12 cellular contexts compared by ENCODE assay signal in the genomic region with DNA sequence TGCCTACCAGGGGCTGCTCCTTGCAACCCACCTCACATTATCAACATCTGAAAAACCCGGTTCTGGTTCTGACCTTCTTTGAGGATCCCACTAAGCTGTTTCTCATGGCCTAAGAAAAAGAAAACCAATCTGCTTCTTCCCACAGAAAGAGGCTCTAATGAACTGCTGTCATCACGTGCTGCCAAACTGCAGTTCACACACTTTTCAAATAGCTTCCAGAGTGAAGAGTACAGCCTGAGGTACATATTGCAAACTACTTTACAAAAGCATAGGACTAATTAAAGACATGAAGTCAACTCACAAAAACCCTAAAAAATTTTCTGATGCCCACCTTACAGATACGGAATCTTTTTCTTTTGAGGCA. TPM values are rescaled to one million over a fixed set of nuclear protein-coding genes. Genes with fewer than 3 reads are reported as not detected.
DNase-seq lines count a peak whose midpoint lies in the region; ATAC-seq and TF ChIP-seq lines count a peak whose summit lies in the region.
"Had no signal": no experiment of that assay in that cellular context is flagged by ENCODE, and none has a peak within 500 bp of the region (broad histone marks: within the 10 kb centered on the region; RNA-seq: fewer than 3 reads in every experiment).

No MANE protein-coding gene starts in this region.

- peak; percentile 22 for DNase-seq in activated CD4-positive, alpha-beta T cell treated with anti-CD3 and anti-CD28 coated beads, Interleukin-2, amount 10 ng/mL, durations not matched to agents 7 days and 5 days
- no peak for DNase-seq in activated CD4-positive, alpha-beta T cell treated with anti-CD3 and anti-CD28 coated beads, Interleukin-2, amount 50 U/mL, for 48 hours
- no peak for DNase-seq in activated T-helper 2 cell treated with anti-CD3 and anti-CD28 coated beads, Interferon-gamma antibody, Interleukin-2, Interleukin-4, amounts not matched to agents 10 μg/mL and 5 μg/mL and 100 μg/mL, durations not matched to agents 14 hours and 24 hours and 36 hours (ENCODE audit: low spot score)
- DNase-seq in stimulated activated naive B cell treated with anti-CD40 and anti-IgM and Interleukin-4, amounts not matched to agents 10 μg/mL and 1 μg/mL and 100 μg/mL, for 72 hours, result no peak
- DNase-seq in progenitor cell of endocrine pancreas (ENCODE audit: low spot score, unreplicated experiment) (no peak), right atrium auricular region (ENCODE audit: low spot score) (no peak), KBM-7 (no peak)
- DNase-seq: amygdala, GF-D8, kidney glomerular epithelial cell had no signal

- peaks cover 81% of the 10 kb centered on the region for H3K4me1 Mint-ChIP-seq in activated CD4-positive, alpha-beta T cell treated with anti-CD3 and anti-CD28 coated beads, Interleukin-2, amount 10 ng/mL, durations not matched to agents 7 days and 5 days
- peaks cover 74% of the 10 kb centered on the region for H3K4me1 Mint-ChIP-seq in activated T-helper 2 cell treated with anti-CD3 and anti-CD28 coated beads, Interferon-gamma antibody, Interleukin-2, Interleukin-4, amounts not matched to agents 10 μg/mL and 5 μg/mL and 100 μg/mL, durations not matched to agents 14 hours and 24 hours and 36 hours (ENCODE audit: low read depth)
- peaks cover 21 to 42% of the 10 kb centered on the region in 2 donors for H3K4me1 Mint-ChIP-seq in stimulated activated naive B cell treated with anti-CD40 and anti-IgM and Interleukin-4, amounts not matched to agents 10 μg/mL and 1 μg/mL and 100 μg/mL, for 72 hours
- no peaks in the 10 kb centered on the region for H3K4me1 Mint-ChIP-seq in progenitor cell of endocrine pancreas (ENCODE audit: low read depth)

- H3K4me3 ChIP-seq in right atrium auricular region, result no peak overlapping the region

- peaks cover 51% of the 10 kb centered on the region for H3K36me3 Mint-ChIP-seq in activated CD4-positive, alpha-beta T cell treated with anti-CD3 and anti-CD28 coated beads, Interleukin-2, amount 10 ng/mL, durations not matched to agents 7 days and 5 days (ENCODE audit: low read depth)
- H3K36me3 Mint-ChIP-seq in activated T-helper 2 cell treated with anti-CD3 and anti-CD28 coated beads, Interferon-gamma antibody, Interleukin-2, Interleukin-4, amounts not matched to agents 10 μg/mL and 5 μg/mL and 100 μg/mL, durations not matched to agents 14 hours and 24 hours and 36 hours (ENCODE audit: low read depth), result peaks cover 45% of the 10 kb centered on the region
- peaks cover 20 to 21% of the 10 kb centered on the region in 2 donors for H3K36me3 Mint-ChIP-seq in stimulated activated naive B cell treated with anti-CD40 and anti-IgM and Interleukin-4, amounts not matched to agents 10 μg/mL and 1 μg/mL and 100 μg/mL, for 72 hours
- peaks cover 9% of the 10 kb centered on the region for H3K36me3 Mint-ChIP-seq in progenitor cell of endocrine pancreas (ENCODE audit: insufficient read depth)

- POLR2A ChIA-PET in activated CD4-positive, alpha-beta T cell treated with anti-CD3 and anti-CD28 coated beads, Interleukin-2, amount 10 ng/mL, durations not matched to agents 7 days and 5 days (lab: Charles Lee), result interaction anchor here (0.6 kb wide), 1 partner anchor 176 kb away, joined by 3 read pairs; no protein-coding TSS in a partner anchor

- CTCF ChIA-PET in activated CD4-positive, alpha-beta T cell treated with anti-CD3 and anti-CD28 coated beads, Interleukin-2, amount 10 ng/mL, durations not matched to agents 7 days and 5 days (lab: Charles Lee), result interaction anchor here (0.6 to 3.6 kb wide), 7 partner anchors 9 to 230 kb away, joined by 3 to 20 read pairs (median 4); partner anchors contain the start of gene HIC1

- H3K9me3 Mint-ChIP-seq in activated CD4-positive, alpha-beta T cell treated with anti-CD3 and anti-CD28 coated beads, Interleukin-2, amount 10 ng/mL, durations not matched to agents 7 days and 5 days, result no peaks in the 10 kb centered on the region
- H3K9me3 Mint-ChIP-seq in activated T-helper 2 cell treated with anti-CD3 and anti-CD28 coated beads, Interferon-gamma antibody, Interleukin-2, Interleukin-4, amounts not matched to agents 10 μg/mL and 5 μg/mL and 100 μg/mL, durations not matched to agents 14 hours and 24 hours and 36 hours, result no peaks in the 10 kb centered on the region
- no peaks in the 10 kb centered on the region for H3K9me3 Mint-ChIP-seq in stimulated activated naive B cell treated with anti-CD40 and anti-IgM and Interleukin-4, amounts not matched to agents 10 μg/mL and 1 μg/mL and 100 μg/mL, for 72 hours
- no peaks in the 10 kb centered on the region for H3K9me3 Mint-ChIP-seq in progenitor cell of endocrine pancreas (ENCODE audit: low read depth)

- ATAC-seq in HG03045 (IDR thresholded peaks at IDR 0.05; ENCODE audit: unreplicated experiment), result peak; percentile 14
- no peak for ATAC-seq in stimulated activated naive B cell treated with anti-CD40 and anti-IgM and Interleukin-4, amounts not matched to agents 10 μg/mL and 1 μg/mL and 100 μg/mL, for 72 hours (replicated peaks)
- ATAC-seq: HCT116 had no signal

- peak overlapping the region; percentile 74 for H3K4me3 Mint-ChIP-seq in activated CD4-positive, alpha-beta T cell treated with anti-CD3 and anti-CD28 coated beads, Interleukin-2, amount 10 ng/mL, durations not matched to agents 7 days and 5 days
- H3K4me3 Mint-ChIP-seq in activated T-helper 2 cell treated with anti-CD3 and anti-CD28 coated beads, Interferon-gamma antibody, Interleukin-2, Interleukin-4, amounts not matched to agents 10 μg/mL and 5 μg/mL and 100 μg/mL, durations not matched to agents 14 hours and 24 hours and 36 hours (ENCODE audit: low read depth), result peak overlapping the region; percentile 83
- H3K4me3 Mint-ChIP-seq in stimulated activated naive B cell treated with anti-CD40 and anti-IgM and Interleukin-4, amounts not matched to agents 10 μg/mL and 1 μg/mL and 100 μg/mL, for 72 hours, result peak overlapping the region; percentile 75 to 79
- H3K4me3 Mint-ChIP-seq in progenitor cell of endocrine pancreas (ENCODE audit: low read depth), result no peak overlapping the region

- H3K27ac Mint-ChIP-seq in activated CD4-positive, alpha-beta T cell treated with anti-CD3 and anti-CD28 coated beads, Interleukin-2, amount 10 ng/mL, durations not matched to agents 7 days and 5 days, result peak overlapping the region; percentile 96
- peak overlapping the region; percentile 100 for H3K27ac Mint-ChIP-seq in activated T-helper 2 cell treated with anti-CD3 and anti-CD28 coated beads, Interferon-gamma antibody, Interleukin-2, Interleukin-4, amounts not matched to agents 10 μg/mL and 5 μg/mL and 100 μg/mL, durations not matched to agents 14 hours and 24 hours and 36 hours
- H3K27ac Mint-ChIP-seq in stimulated activated naive B cell treated with anti-CD40 and anti-IgM and Interleukin-4, amounts not matched to agents 10 μg/mL and 1 μg/mL and 100 μg/mL, for 72 hours, result peak overlapping the region; percentile 98
- H3K27ac Mint-ChIP-seq in progenitor cell of endocrine pancreas, result no peak overlapping the region

- peaks cover 6% of the 10 kb centered on the region for H3K36me3 ChIP-seq in right atrium auricular region

- no peaks in the 10 kb centered on the region for H3K27me3 ChIP-seq in right atrium auricular region

- no peaks in the 10 kb centered on the region for H3K27me3 Mint-ChIP-seq in activated CD4-positive, alpha-beta T cell treated with anti-CD3 and anti-CD28 coated beads, Interleukin-2, amount 10 ng/mL, durations not matched to agents 7 days and 5 days
- H3K27me3 Mint-ChIP-seq in activated T-helper 2 cell treated with anti-CD3 and anti-CD28 coated beads, Interferon-gamma antibody, Interleukin-2, Interleukin-4, amounts not matched to agents 10 μg/mL and 5 μg/mL and 100 μg/mL, durations not matched to agents 14 hours and 24 hours and 36 hours (ENCODE audit: low read depth), result no peaks in the 10 kb centered on the region
- no peaks in the 10 kb centered on the region for H3K27me3 Mint-ChIP-seq in stimulated activated naive B cell treated with anti-CD40 and anti-IgM and Interleukin-4, amounts not matched to agents 10 μg/mL and 1 μg/mL and 100 μg/mL, for 72 hours
- no peaks in the 10 kb centered on the region for H3K27me3 Mint-ChIP-seq in progenitor cell of endocrine pancreas

- intact Hi-C loops in activated T-helper 2 cell treated with anti-CD3 and anti-CD28 coated beads, Interferon-gamma antibody, Interleukin-2, Interleukin-4, amounts not matched to agents 10 μg/mL and 5 μg/mL and 100 μg/mL, durations not matched to agents 14 hours and 24 hours and 36 hours (cut with micrococcal nuclease), result loop anchor here (1.0 to 10.0 kb wide), 7 partner anchors 8 to 392 kb away; partner anchors contain the start of gene HIC1

- H3K4me1 ChIP-seq in right atrium auricular region, result peaks cover 0 to 16% of the 10 kb centered on the region in 2 donors

- no peak overlapping the region for H3K27ac ChIP-seq in right atrium auricular region

- in situ Hi-C loops in KBM-7 (cut with MboI; ENCODE audit: low pct_unique_long_range_greater_than_20kb, low sequenced_read_pairs), result no loop called here

- H3K9me3 ChIP-seq in right atrium auricular region, result no peaks in the 10 kb centered on the region

- TF ChIP-seq CTCF in progenitor cell of endocrine pancreas (IDR thresholded peaks at IDR 0.05; ENCODE audit: unreplicated experiment) (no peak), right atrium auricular region (IDR thresholded peaks at IDR 0.05) (no peak)

RNA-seq across cellular contexts. Expression of gene SMG6, which starts 36.7 kb away (rescaled TPM):
- total RNA-seq in activated CD4-positive, alpha-beta T cell treated with anti-CD3 and anti-CD28 coated beads, Interleukin-2, amount 10 ng/mL, durations not matched to agents 7 days and 5 days, result 10 to 100 TPM; 44.3 to 51.1 TPM
- 33.5 and 43.0 TPM in 2 replicates for total RNA-seq in activated T-helper 2 cell treated with anti-CD3 and anti-CD28 coated beads, Interferon-gamma antibody, Interleukin-2, Interleukin-4, amounts not matched to agents 10 μg/mL and 5 μg/mL and 100 μg/mL, durations not matched to agents 14 hours and 24 hours and 36 hours
- 44.5 and 47.7 TPM in 2 replicates for total RNA-seq in progenitor cell of endocrine pancreas
- 10 to 100 TPM; 18.2 to 29.3 TPM for total RNA-seq in right atrium auricular region

RNA-seq across cellular contexts. Expression of gene SRR, which starts 36.9 kb away (rescaled TPM):
- 10 to 100 TPM; 18.3 to 23.0 TPM for total RNA-seq in activated CD4-positive, alpha-beta T cell treated with anti-CD3 and anti-CD28 coated beads, Interleukin-2, amount 10 ng/mL, durations not matched to agents 7 days and 5 days
- 17.3 and 18.4 TPM in 2 replicates for total RNA-seq in activated T-helper 2 cell treated with anti-CD3 and anti-CD28 coated beads, Interferon-gamma antibody, Interleukin-2, Interleukin-4, amounts not matched to agents 10 μg/mL and 5 μg/mL and 100 μg/mL, durations not matched to agents 14 hours and 24 hours and 36 hours
- total RNA-seq in progenitor cell of endocrine pancreas (15.2 and 16.5 TPM in 2 replicates), right atrium auricular region (10 to 100 TPM in 1 of 2 donors, 1 to 10 TPM in 1; 9.7 to 11.5 TPM)
